8 cellular contexts compared by ENCODE assay signal in the genomic region with DNA sequence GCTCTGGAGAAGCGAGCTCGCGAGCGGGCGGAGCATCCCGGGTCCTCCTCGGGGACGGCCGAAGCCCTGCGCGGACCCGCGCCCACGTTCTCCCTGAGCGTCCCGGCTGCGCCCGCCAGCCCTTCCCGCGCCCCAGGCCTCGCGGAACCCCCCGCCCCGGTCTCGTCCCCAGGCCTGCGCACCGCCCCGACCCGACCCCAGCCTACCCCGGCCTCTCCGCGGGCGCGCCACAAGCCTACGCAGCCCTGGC. TPM values are rescaled to one million over a fixed set of nuclear protein-coding genes. Genes with fewer than 3 reads are reported as not detected.
A peak's percentile ranks its signal among the peaks of the same experiment; 100 is the strongest.
DNase-seq lines count a peak whose midpoint lies in the region; ATAC-seq and TF ChIP-seq lines count a peak whose summit lies in the region.

No MANE protein-coding gene starts in this region.

- peak overlapping the region; percentile 97 for H3K4me3 Mint-ChIP-seq in HFFc6
- H3K4me3 Mint-ChIP-seq in activated T-helper 1 cell treated with anti-CD3 and anti-CD28 coated beads, Interleukin-12 subunit alpha, Interleukin-12 subunit beta, Interleukin-2, Interleukin-4 antibody, amounts not matched to agents 30 ng/mL and 10 ng/mL and 1 ng/mL, durations not matched to agents 14 hours and 24 hours and 36 hours = peak overlapping the region; percentile 87

- H3K4me1 ChIP-seq in iPS-18a (ENCODE audit: control insufficient read depth, low read depth, low read length) (peaks cover 13% of the 10 kb centered on the region), subcutaneous abdominal adipose tissue (ENCODE audit: control insufficient read depth in 5 of 5, insufficient read depth in 5 of 5, low read length in 5 of 5) (peaks cover 4 to 27% (median 25%) of the 10 kb centered on the region in 5 donors)

- H3K9me3 Mint-ChIP-seq in HFFc6 = no peaks in the 10 kb centered on the region
- H3K9me3 Mint-ChIP-seq in activated T-helper 1 cell treated with anti-CD3 and anti-CD28 coated beads, Interleukin-12 subunit alpha, Interleukin-12 subunit beta, Interleukin-2, Interleukin-4 antibody, amounts not matched to agents 30 ng/mL and 10 ng/mL and 1 ng/mL, durations not matched to agents 14 hours and 24 hours and 36 hours = no peaks in the 10 kb centered on the region

- peaks cover 61% of the 10 kb centered on the region for H3K4me1 Mint-ChIP-seq in HFFc6 (ENCODE audit: low read depth)
- H3K4me1 Mint-ChIP-seq in activated T-helper 1 cell treated with anti-CD3 and anti-CD28 coated beads, Interleukin-12 subunit alpha, Interleukin-12 subunit beta, Interleukin-2, Interleukin-4 antibody, amounts not matched to agents 30 ng/mL and 10 ng/mL and 1 ng/mL, durations not matched to agents 14 hours and 24 hours and 36 hours (ENCODE audit: low read depth) = peaks cover 43% of the 10 kb centered on the region

- H3K27me3 ChIP-seq in iPS-18a (ENCODE audit: control insufficient read depth, insufficient read depth, low read length) (no peaks in the 10 kb centered on the region), subcutaneous abdominal adipose tissue (ENCODE audit: control insufficient read depth in 5 of 5, insufficient read depth in 4 of 5, low read length in 5 of 5) (no peaks in the 10 kb centered on the region)

- H3K9ac ChIP-seq in iPS-18a (ENCODE audit: low read length) = peak overlapping the region; percentile 90
- peak overlapping the region in 4 of 5 donors; percentile 86 to 90 (median 88) for H3K9ac ChIP-seq in subcutaneous abdominal adipose tissue (ENCODE audit: low read length in 5 of 5)

- intact Hi-C loops in activated T-helper 1 cell treated with anti-CD3 and anti-CD28 coated beads, Interleukin-12 subunit alpha, Interleukin-12 subunit beta, Interleukin-2, Interleukin-4 antibody, amounts not matched to agents 30 ng/mL and 10 ng/mL and 1 ng/mL, durations not matched to agents 14 hours and 24 hours and 36 hours (cut with micrococcal nuclease) = loop anchor here (1.0 to 5.0 kb wide), 4 partner anchors 23 to 68 kb away; a partner anchor contains a TSS

- peaks cover 24% of the 10 kb centered on the region for H3K36me3 ChIP-seq in iPS-18a (ENCODE audit: control insufficient read depth, low read depth, low read length)
- H3K36me3 ChIP-seq in subcutaneous abdominal adipose tissue (ENCODE audit: control insufficient read depth in 5 of 5, insufficient read depth in 5 of 5, low read length in 5 of 5) = peaks cover 0 to 26% (median 23%) of the 10 kb centered on the region in 5 donors

- peak overlapping the region; percentile 85 for H3K27ac Mint-ChIP-seq in HFFc6
- peak overlapping the region; percentile 90 for H3K27ac Mint-ChIP-seq in activated T-helper 1 cell treated with anti-CD3 and anti-CD28 coated beads, Interleukin-12 subunit alpha, Interleukin-12 subunit beta, Interleukin-2, Interleukin-4 antibody, amounts not matched to agents 30 ng/mL and 10 ng/mL and 1 ng/mL, durations not matched to agents 14 hours and 24 hours and 36 hours

- H3K4me3 ChIP-seq in iPS-18a (ENCODE audit: low read length) (peak overlapping the region; percentile 88), subcutaneous abdominal adipose tissue (ENCODE audit: low read depth in 1 of 5, low read length in 5 of 5) (peak overlapping the region in 4 of 5 donors; percentile 76 to 87 (median 80))

- TF ChIP-seq CTCF in HFFc6 (IDR thresholded peaks at IDR 0.05) = no peak

- H3K9me3 ChIP-seq in iPS-18a (ENCODE audit: control insufficient read depth, low read depth, low read length) (no peaks in the 10 kb centered on the region), subcutaneous abdominal adipose tissue (ENCODE audit: control insufficient read depth in 5 of 5, low read length in 5 of 5) (no peaks in the 10 kb centered on the region)

- peaks cover 2% of the 10 kb centered on the region for H3K27me3 Mint-ChIP-seq in HFFc6 (ENCODE audit: insufficient read depth)
- H3K27me3 Mint-ChIP-seq in activated T-helper 1 cell treated with anti-CD3 and anti-CD28 coated beads, Interleukin-12 subunit alpha, Interleukin-12 subunit beta, Interleukin-2, Interleukin-4 antibody, amounts not matched to agents 30 ng/mL and 10 ng/mL and 1 ng/mL, durations not matched to agents 14 hours and 24 hours and 36 hours (ENCODE audit: insufficient read depth) = no peaks in the 10 kb centered on the region

- ATAC-seq in HG03469 (IDR thresholded peaks at IDR 0.05; ENCODE audit: unreplicated experiment) (no peak), HG03378 (IDR thresholded peaks at IDR 0.05; ENCODE audit: unreplicated experiment) (no peak)

- H3K27ac ChIP-seq in iPS-18a (ENCODE audit: low read length) (peak overlapping the region; percentile 18), subcutaneous abdominal adipose tissue (ENCODE audit: low read depth, low read length) (peak overlapping the region; percentile 96)

- DNase-seq in HFFc6 (no peak), GM03348 (ENCODE audit: low spot score) (no peak), SK-N-DZ (ENCODE audit: low spot score) (no peak)
- DNase-seq in activated T-helper 1 cell treated with anti-CD3 and anti-CD28 coated beads, Interleukin-12 subunit alpha, Interleukin-12 subunit beta, Interleukin-2, Interleukin-4 antibody, amounts not matched to agents 30 ng/mL and 10 ng/mL and 1 ng/mL, durations not matched to agents 14 hours and 24 hours and 36 hours (ENCODE audit: low spot score) = no peak

- H3K36me3 Mint-ChIP-seq in HFFc6 (ENCODE audit: low read depth) = peaks cover 22% of the 10 kb centered on the region
- H3K36me3 Mint-ChIP-seq in activated T-helper 1 cell treated with anti-CD3 and anti-CD28 coated beads, Interleukin-12 subunit alpha, Interleukin-12 subunit beta, Interleukin-2, Interleukin-4 antibody, amounts not matched to agents 30 ng/mL and 10 ng/mL and 1 ng/mL, durations not matched to agents 14 hours and 24 hours and 36 hours (ENCODE audit: low read depth) = peaks cover 28% of the 10 kb centered on the region

RNA-seq across cellular contexts. Expression of a gene that starts 0.2 kb away (rescaled TPM):
- total RNA-seq in HFFc6 (2021; fragmentation: NEBNext Ultra II Directional; extraction: Animal tissue kit (Norgen Biotek cat#: 25700)) = 10 to 100 TPM; 43.6 to 50.3 (median 46.2) TPM
- total RNA-seq in activated T-helper 1 cell treated with anti-CD3 and anti-CD28 coated beads, Interleukin-12 subunit alpha, Interleukin-12 subunit beta, Interleukin-2, Interleukin-4 antibody, amounts not matched to agents 30 ng/mL and 10 ng/mL and 1 ng/mL, durations not matched to agents 14 hours and 24 hours and 36 hours = 126 and 138 TPM in 2 replicates
- 29.6 and 34.0 TPM in 2 replicates for polyA plus RNA-seq in SK-N-DZ (2014; cell fraction: cytosol; rRNA removed)
- 62.2 and 84.2 TPM in 2 replicates for polyA plus RNA-seq in SK-N-DZ (2014; cell fraction: nucleus; rRNA removed)

RNA-seq across cellular contexts. Expression of a gene that starts 58.4 kb away (rescaled TPM):
- 10 to 100 TPM in 4 of 6 experiments, 1 to 10 TPM in 2; 7.7 to 15.3 (median 10.9) TPM for total RNA-seq in HFFc6 (2021; fragmentation: NEBNext Ultra II Directional; extraction: Animal tissue kit (Norgen Biotek cat#: 25700))
- total RNA-seq in activated T-helper 1 cell treated with anti-CD3 and anti-CD28 coated beads, Interleukin-12 subunit alpha, Interleukin-12 subunit beta, Interleukin-2, Interleukin-4 antibody, amounts not matched to agents 30 ng/mL and 10 ng/mL and 1 ng/mL, durations not matched to agents 14 hours and 24 hours and 36 hours = 147 TPM in 2 replicates
- 36.9 and 43.2 TPM in 2 replicates for polyA plus RNA-seq in SK-N-DZ (2014; cell fraction: cytosol; rRNA removed)
- 62.1 and 102 TPM in 2 replicates for polyA plus RNA-seq in SK-N-DZ (2014; cell fraction: nucleus; rRNA removed)
